ENCODE assay signal across 9 cellular contexts in genomic region chrX:13938053-13938765, GRCh38.
DNase-seq lines count a peak whose midpoint lies in the region; ATAC-seq, FAIRE-seq and TF ChIP-seq lines count a peak whose summit lies in the region.
"Had no signal": no experiment of that assay in that cellular context is flagged by ENCODE, and none has a peak within 500 bp of the region (broad histone marks: within the 10 kb centered on the region; RNA-seq: fewer than 3 reads in every experiment).

No MANE protein-coding gene starts in this region.

- FAIRE-seq in H54 (lab: Jason Lieb, UNC), result no peak
- FAIRE-seq: A204.1 had no signal

- peak overlapping the region; percentile 86 for H3K4me3 Mint-ChIP-seq in chondrocyte (ENCODE audit: unreplicated experiment)

- H3K27me3 ChIP-seq in right lobe of liver, result peaks cover 0 to 30% of the 10 kb centered on the region in 2 donors
- peaks cover 2% of the 10 kb centered on the region for H3K27me3 ChIP-seq in thymus (ENCODE audit: control insufficient read depth, insufficient read depth)

- WGBS in right lobe of liver (ENCODE audit: insufficient coverage, low coverage, low lambda C conversion rate, missing lambda C conversion rate), result 5% methylated on average over 15 of the region's 83 CpGs
- WGBS in thymus, result under 1% methylated on average over 82 of the region's 83 CpGs

- H3K27ac Mint-ChIP-seq in chondrocyte (ENCODE audit: unreplicated experiment), result peak overlapping the region; percentile 22

- peak; percentile 32 to 53 (median 48) for ATAC-seq in right lobe of liver

- H3K4me1 Mint-ChIP-seq in chondrocyte (ENCODE audit: low read depth), result peaks cover 9% of the 10 kb centered on the region

- H3K27me3 Mint-ChIP-seq in chondrocyte (ENCODE audit: low read depth), result peaks cover 2% of the 10 kb centered on the region

- H3K4me1 ChIP-seq in right lobe of liver, result no peaks in the 10 kb centered on the region
- no peaks in the 10 kb centered on the region for H3K4me1 ChIP-seq in thymus (ENCODE audit: control insufficient read depth, insufficient read depth, low read length)

- DNase-seq in DMS 273 (lab: John Stamatoyannopoulos, UW; ENCODE audit: unreplicated experiment) (peak; percentile 69), DMS 273 treated with DMSO at 0.1 percent for 48 hours (lab: John Stamatoyannopoulos, UW) (no peak), NCI-H82 (lab: John Stamatoyannopoulos, UW) (peak; percentile 79), chondrocyte (ENCODE audit: low spot score) (no peak), right lobe of liver (no peak), H54 (ENCODE audit: insufficient read length, low spot score) (no peak)
- no peak for DNase-seq in activated CD4-positive, CD25-positive, alpha-beta regulatory T cell (lab: John Stamatoyannopoulos, UW)

- no peak for TF ChIP-seq CTCF in chondrocyte (IDR thresholded peaks at IDR 0.05)
- no peak for TF ChIP-seq CTCF in right lobe of liver (IDR thresholded peaks at IDR 0.05)

- peak overlapping the region; percentile 28 to 41 (median 29) for H3K4me3 ChIP-seq in right lobe of liver
- H3K4me3 ChIP-seq in thymus (ENCODE audit: low read length), result peak overlapping the region; percentile 42

- no peaks in the 10 kb centered on the region for H3K36me3 Mint-ChIP-seq in chondrocyte (ENCODE audit: low read depth)

- intact Hi-C loops in right lobe of liver (cut with DNase I), result no loop called here

- H3K9me3 Mint-ChIP-seq in chondrocyte (ENCODE audit: low read depth), result peaks cover 3% of the 10 kb centered on the region

- H3K27ac ChIP-seq in right lobe of liver (no peak overlapping the region), thymus (ENCODE audit: low read depth) (no peak overlapping the region)

- no peak for TF ChIP-seq POLR2A in right lobe of liver (IDR thresholded peaks at IDR 0.05)
- no peak for TF ChIP-seq POLR2A in H54 (IDR thresholded peaks at IDR 0.05; ENCODE audit: low read depth, low read length)

- no peaks in the 10 kb centered on the region for H3K36me3 ChIP-seq in right lobe of liver
- H3K36me3 ChIP-seq in thymus (ENCODE audit: control insufficient read depth, insufficient read depth), result no peaks in the 10 kb centered on the region

- H3K9me3 ChIP-seq in right lobe of liver (no peaks in the 10 kb centered on the region), thymus (ENCODE audit: control insufficient read depth) (no peaks in the 10 kb centered on the region)

Comparison
In these comparisons a context has a peak if more than half of its experiments do, and no peak if none do; other contexts are left out.
1. DNase-seq: peak in DMS 273 (single experiment) and NCI-H82 (single experiment); none in DMS 273 treated with DMSO at 0.1 percent for 48 hours (single experiment), chondrocyte (single experiment), right lobe of liver (0 of 3), H54 (single experiment) and activated CD4-positive, CD25-positive, alpha-beta regulatory T cell (0 of 4).